ENCODE assay signal across 2 cellular contexts in the genomic region with DNA sequence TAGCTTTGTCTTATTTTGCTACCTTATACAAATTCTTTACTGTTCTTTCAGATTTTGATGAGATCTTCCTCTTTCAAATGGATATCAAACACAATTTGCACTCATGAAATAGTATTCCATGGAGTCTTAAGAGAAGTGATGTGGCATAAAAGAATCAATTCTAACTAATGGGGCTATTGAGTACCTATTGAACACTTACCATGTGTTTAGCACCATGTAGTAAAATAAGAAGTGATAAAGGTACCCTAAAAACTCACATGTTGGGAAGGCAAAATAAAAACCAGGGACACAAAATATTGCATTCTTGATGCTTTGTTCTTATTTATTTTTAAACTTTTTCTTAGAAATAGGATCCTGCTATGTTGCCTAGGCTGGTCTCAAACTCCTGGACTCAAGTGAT.
TF ChIP-seq lines count a peak whose summit lies in the region.

No MANE protein-coding gene starts in this region.

TF ChIP-seq in IMR-90, 13 proteins besides CTCF, POLR2A, EP300 and RAD21:
- TF ChIP-seq FOS (IDR thresholded peaks at IDR 0.05; ENCODE audit: low read depth, low read length) (no peak), NFE2L2 (IDR thresholded peaks at IDR 0.05; ENCODE audit: low read depth, low read length) (no peak), RFX5 (IDR thresholded peaks at IDR 0.05; ENCODE audit: low read depth, low read length) (no peak), RCOR1 (IDR thresholded peaks at IDR 0.05; ENCODE audit: insufficient replicate concordance, low read length) (no peak), MAZ (IDR thresholded peaks at IDR 0.05; ENCODE audit: borderline replicate concordance, low read depth, low read length) (no peak), CHD1 (IDR thresholded peaks at IDR 0.05; ENCODE audit: low read depth, low read length) (no peak), SMC3 (IDR thresholded peaks at IDR 0.05; ENCODE audit: low read depth, low read length) (no peak), CEBPB (IDR thresholded peaks at IDR 0.05; ENCODE audit: low read depth, low read length) (no peak), BHLHE40 (IDR thresholded peaks at IDR 0.05; ENCODE audit: low read depth, low read length) (no peak), MAFK (IDR thresholded peaks at IDR 0.05; ENCODE audit: low read depth, low read length) (no peak), MXI1 (IDR thresholded peaks at IDR 0.05; ENCODE audit: borderline replicate concordance, low read depth, low read length) (no peak)
- TF ChIP-seq, protein P1, sequence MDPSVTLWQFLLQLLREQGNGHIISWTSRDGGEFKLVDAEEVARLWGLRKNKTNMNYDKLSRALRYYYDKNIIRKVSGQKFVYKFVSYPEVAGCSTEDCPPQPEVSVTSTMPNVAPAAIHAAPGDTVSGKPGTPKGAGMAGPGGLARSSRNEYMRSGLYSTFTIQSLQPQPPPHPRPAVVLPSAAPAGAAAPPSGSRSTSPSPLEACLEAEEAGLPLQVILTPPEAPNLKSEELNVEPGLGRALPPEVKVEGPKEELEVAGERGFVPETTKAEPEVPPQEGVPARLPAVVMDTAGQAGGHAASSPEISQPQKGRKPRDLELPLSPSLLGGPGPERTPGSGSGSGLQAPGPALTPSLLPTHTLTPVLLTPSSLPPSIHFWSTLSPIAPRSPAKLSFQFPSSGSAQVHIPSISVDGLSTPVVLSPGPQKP (IDR thresholded peaks at IDR 0.05; ENCODE audit: borderline replicate concordance, low read depth, low read length): no peak
- TF ChIP-seq, protein P2, sequence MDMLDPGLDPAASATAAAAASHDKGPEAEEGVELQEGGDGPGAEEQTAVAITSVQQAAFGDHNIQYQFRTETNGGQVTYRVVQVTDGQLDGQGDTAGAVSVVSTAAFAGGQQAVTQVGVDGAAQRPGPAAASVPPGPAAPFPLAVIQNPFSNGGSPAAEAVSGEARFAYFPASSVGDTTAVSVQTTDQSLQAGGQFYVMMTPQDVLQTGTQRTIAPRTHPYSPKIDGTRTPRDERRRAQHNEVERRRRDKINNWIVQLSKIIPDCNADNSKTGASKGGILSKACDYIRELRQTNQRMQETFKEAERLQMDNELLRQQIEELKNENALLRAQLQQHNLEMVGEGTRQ (IDR thresholded peaks at IDR 0.05; ENCODE audit: low read depth, low read length): no peak

TF ChIP-seq in endothelial cell of umbilical vein, 7 proteins besides CTCF, POLR2A, EP300 and RAD21:
- TF ChIP-seq EZH2 (IDR thresholded peaks at IDR 0.05; ENCODE audit: borderline replicate concordance, low read depth, low read length, severe bottlenecking) (no peak), POLR2AphosphoS5 (IDR thresholded peaks at IDR 0.05; ENCODE audit: insufficient read depth, low read depth, low read length) (no peak), GATA2 (IDR thresholded peaks at IDR 0.05; ENCODE audit: insufficient read depth, insufficient read length, low read depth, low read length) (no peak), MYC (IDR thresholded peaks at IDR 0.05; ENCODE audit: low read depth, low read length) (no peak), FOS (IDR thresholded peaks at IDR 0.05; ENCODE audit: borderline replicate concordance, insufficient read depth, low read length) (no peak), JUN (IDR thresholded peaks at IDR 0.05; ENCODE audit: borderline replicate concordance, insufficient read depth, insufficient read length, low read depth) (no peak)
- TF ChIP-seq, protein P3, sequence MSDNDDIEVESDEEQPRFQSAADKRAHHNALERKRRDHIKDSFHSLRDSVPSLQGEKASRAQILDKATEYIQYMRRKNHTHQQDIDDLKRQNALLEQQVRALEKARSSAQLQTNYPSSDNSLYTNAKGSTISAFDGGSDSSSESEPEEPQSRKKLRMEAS (IDR thresholded peaks at IDR 0.05; ENCODE audit: insufficient read depth, insufficient read length): no peak
